In the genomic region with DNA sequence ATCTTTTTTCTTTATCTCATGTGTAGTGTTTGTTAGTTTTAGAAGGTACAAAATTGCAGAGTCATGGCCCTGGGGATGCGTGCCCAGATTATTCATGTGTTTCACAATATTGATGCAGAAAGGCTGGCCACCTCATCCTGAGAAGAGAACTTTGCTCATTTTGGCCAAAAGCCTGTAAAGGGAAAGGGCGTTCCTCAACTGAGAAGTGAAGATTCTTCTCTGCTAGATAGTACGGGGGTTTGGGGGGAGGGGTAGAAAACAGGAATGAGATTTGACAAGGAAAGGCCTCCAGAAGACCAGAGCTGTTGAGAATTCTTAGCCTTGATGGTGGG, we compare ENCODE assay signal across 8 cellular contexts. TPM values are rescaled to one million over a fixed set of nuclear protein-coding genes. Genes with fewer than 3 reads are reported as not detected.
DNase-seq lines count a peak whose midpoint lies in the region; ATAC-seq and TF ChIP-seq lines count a peak whose summit lies in the region.

No MANE protein-coding gene starts in this region.

- H3K4me3 Mint-ChIP-seq in activated CD4-positive, alpha-beta memory T cell treated with anti-CD3 and anti-CD28 coated beads for 36 hours: no peak overlapping the region

- peaks cover 3% of the 10 kb centered on the region for H3K9me3 Mint-ChIP-seq in activated CD4-positive, alpha-beta memory T cell treated with anti-CD3 and anti-CD28 coated beads for 36 hours

- CTCF ChIA-PET in activated CD4-positive, alpha-beta memory T cell treated with anti-CD3 and anti-CD28 coated beads for 36 hours (lab: Charles Lee): no interaction called here

- H3K36me3 ChIP-seq in mesodermal cell (ENCODE audit: control insufficient read depth, insufficient read depth, low read length): peaks cover 8% of the 10 kb centered on the region

- intact Hi-C loops in activated CD4-positive, alpha-beta memory T cell treated with anti-CD3 and anti-CD28 coated beads for 36 hours (cut with micrococcal nuclease): no loop called here

- H3K27ac Mint-ChIP-seq in activated CD4-positive, alpha-beta memory T cell treated with anti-CD3 and anti-CD28 coated beads for 36 hours: no peak overlapping the region

- no peaks in the 10 kb centered on the region for H3K9me3 ChIP-seq in mesodermal cell (ENCODE audit: control insufficient read depth, low read length)

- no peaks in the 10 kb centered on the region for H3K36me3 Mint-ChIP-seq in activated CD4-positive, alpha-beta memory T cell treated with anti-CD3 and anti-CD28 coated beads for 36 hours

- H3K27me3 Mint-ChIP-seq in activated CD4-positive, alpha-beta memory T cell treated with anti-CD3 and anti-CD28 coated beads for 36 hours: peaks cover 10% of the 10 kb centered on the region

- DNase-seq in LNCaP clone FGC (ENCODE audit: low read depth): peak; percentile 70
- DNase-seq in dermis blood vessel endothelial cell: peak; percentile 51
- DNase-seq in activated CD4-positive, alpha-beta memory T cell treated with anti-CD3 and anti-CD28 coated beads for 36 hours: no peak
- DNase-seq in NAMALWA (ENCODE audit: low spot score): no peak
- DNase-seq in NCI-H345 treated with DMSO at 0.1 percent for 48 hours (lab: John Stamatoyannopoulos, UW; ENCODE audit: unreplicated experiment): no peak

- peak overlapping the region; percentile 29 for H3K27ac ChIP-seq in mesodermal cell (ENCODE audit: low read depth, low read length, severe bottlenecking)

- POLR2A ChIA-PET in activated CD4-positive, alpha-beta memory T cell treated with anti-CD3 and anti-CD28 coated beads for 36 hours (lab: Charles Lee): no interaction called here

- no peaks in the 10 kb centered on the region for H3K4me1 Mint-ChIP-seq in activated CD4-positive, alpha-beta memory T cell treated with anti-CD3 and anti-CD28 coated beads for 36 hours (ENCODE audit: low read depth)

- peak; percentile 29 for ATAC-seq in GM18909 (IDR thresholded peaks at IDR 0.05; ENCODE audit: poor library complexity, unreplicated experiment)
- ATAC-seq in HG02970 (IDR thresholded peaks at IDR 0.05; ENCODE audit: low FRiP score, unreplicated experiment): no peak

- peaks cover 13% of the 10 kb centered on the region for H3K4me1 ChIP-seq in mesodermal cell (ENCODE audit: control insufficient read depth, insufficient read depth, low read length, poor library complexity, severe bottlenecking)

- no peak for TF ChIP-seq CTCF in LNCaP clone FGC (IDR thresholded peaks at IDR 0.05; ENCODE audit: control insufficient read depth, extremely low read depth, insufficient read depth)

- WGBS in mesodermal cell (ENCODE audit: insufficient coverage in 2 of 2), 2 experiments: 24 to 28% methylated on average over 2 of the region's 3 CpGs

- H3K4me3 ChIP-seq in LNCaP clone FGC (ENCODE audit: low read depth, low read length) (peak overlapping the region; percentile 69), mesodermal cell (ENCODE audit: extremely low read depth, insufficient read depth, low read length, poor library complexity, severe bottlenecking) (peak overlapping the region; percentile 49)

RNA-seq across cellular contexts. Expression of gene MGST1, which starts 1.7 kb away (rescaled TPM):
- 13.6 and 32.9 TPM in 2 replicates for total RNA-seq in dermis blood vessel endothelial cell
- polyA plus RNA-seq in mesodermal cell (2013, experiment 1 of 2): 68.5 TPM
- polyA plus RNA-seq in mesodermal cell (2013, experiment 2 of 2): 73.4 TPM
- total RNA-seq in activated CD4-positive, alpha-beta memory T cell treated with anti-CD3 and anti-CD28 coated beads for 36 hours: not detected

Comparison
In these comparisons a context has a peak if more than half of its experiments do, and no peak if none do; other contexts are left out.
1. DNase-seq: peak in LNCaP clone FGC (single experiment) and dermis blood vessel endothelial cell (single experiment); none in activated CD4-positive, alpha-beta memory T cell treated with anti-CD3 and anti-CD28 coated beads for 36 hours (single experiment), NAMALWA (single experiment) and NCI-H345 treated with DMSO at 0.1 percent for 48 hours (single experiment).
2. RNA of gene MGST1, which starts 1.7 kb away (total RNA-seq): 13.6 to 32.9 TPM in dermis blood vessel endothelial cell; not detected in activated CD4-positive, alpha-beta memory T cell treated with anti-CD3 and anti-CD28 coated beads for 36 hours; every median in the first group is over 10 times any median in the second.